17 cellular contexts compared by ENCODE assay signal in the genomic region with DNA sequence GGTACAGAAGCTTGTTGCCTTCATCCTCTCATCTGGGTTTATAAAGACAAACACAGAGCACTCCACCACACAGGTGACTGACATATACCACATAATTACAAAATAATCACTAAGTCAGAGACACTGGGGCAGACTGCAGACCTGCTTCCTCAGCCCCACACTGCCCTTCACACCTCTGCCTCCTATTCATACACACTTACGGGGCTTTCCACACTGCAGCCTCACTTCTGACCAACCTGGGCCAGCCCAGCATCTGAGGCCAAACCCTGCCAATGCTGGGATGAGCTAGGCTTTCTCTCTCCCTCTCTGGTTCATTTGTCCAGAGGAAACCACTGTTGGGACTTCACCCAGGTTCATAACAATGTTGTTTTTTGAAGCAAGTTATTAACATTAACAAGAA. TPM values are rescaled to one million over a fixed set of nuclear protein-coding genes. Genes with fewer than 3 reads are reported as not detected.
"Had no signal": no experiment of that assay in that cellular context is flagged by ENCODE, and none has a peak within 500 bp of the region (broad histone marks: within the 10 kb centered on the region; RNA-seq: fewer than 3 reads in every experiment).

No MANE protein-coding gene starts in this region.

- H3K9me3 Mint-ChIP-seq: natural killer cell had no signal

- H3K27ac ChIP-seq: colonic mucosa, heart left ventricle, psoas muscle, testis, VCaP had no signal

- H3K36me3 ChIP-seq: colonic mucosa, heart left ventricle had no signal

- DNase-seq: activated CD4-positive, alpha-beta T cell treated with anti-CD3 and anti-CD28 coated beads for 4 hours; activated gamma-delta T cell treated with Interleukin-2 at 50 U/mL for 16 hours; activated T-cell treated with anti-CD3 and anti-CD28 coated beads, Interleukin-2, amount 50 U/mL, for 1 hour; colonic mucosa; heart left ventricle; natural killer cell; occipital lobe; psoas muscle; stimulated activated CD4-positive, alpha-beta T cell treated with anti-CD3 and anti-CD28 coated beads, Interleukin-12 subunit alpha, Interleukin-12 subunit beta, amount 100 ng/mL, for 4 hours; stimulated activated naive CD8-positive, alpha-beta T cell treated with anti-CD3 and anti-CD28 coated beads, Interleukin-15, Interleukin-2, amounts not matched to agents 100 U/mL and 50 U/mL, for 24 hours; T-helper 1 cell; testis had no signal

- ATAC-seq: heart left ventricle; left lobe of liver; natural killer cell; psoas muscle; stimulated activated naive CD8-positive, alpha-beta T cell treated with anti-CD3 and anti-CD28 coated beads, Interleukin-15, Interleukin-2, amounts not matched to agents 100 U/mL and 50 U/mL, for 24 hours had no signal

- H3K27ac Mint-ChIP-seq: natural killer cell had no signal

- H3K36me3 Mint-ChIP-seq: natural killer cell had no signal

- H3K4me3 ChIP-seq: colonic mucosa, heart left ventricle, psoas muscle had no signal

- H3K9me3 ChIP-seq: colonic mucosa, heart left ventricle, psoas muscle, testis had no signal

RNA-seq across cellular contexts. Expression of gene EMX1, which starts 4.5 kb away (rescaled TPM):
- total RNA-seq: cardiac septum, fibroblast of lung, heart left ventricle, natural killer cell, psoas muscle, ureter had no signal
- polyA plus RNA-seq: fibroblast of lung, heart left ventricle had no signal
